ENCODE assay signal across 8 cellular contexts in genomic region chr19:44689290-44690130, GRCh38. TPM values are rescaled to one million over a fixed set of nuclear protein-coding genes. Genes with fewer than 3 reads are reported as not detected.
DNase-seq lines count a peak whose midpoint lies in the region; ATAC-seq, FAIRE-seq and TF ChIP-seq lines count a peak whose summit lies in the region.

No MANE protein-coding gene starts in this region.

- TF ChIP-seq CTCF in D721Med (IDR thresholded peaks at IDR 0.05; ENCODE audit: insufficient read depth, missing control alignments) (peak; percentile 82), glutamatergic neuron (IDR thresholded peaks at IDR 0.05; ENCODE audit: partially characterized antibody, unreplicated experiment) (peak; percentile 90)

- FAIRE-seq in D721Med (lab: Jason Lieb, UNC): no peak

- H3K27ac Mint-ChIP-seq in glutamatergic neuron (ENCODE audit: unreplicated experiment): no peak overlapping the region

- peak; percentile 72 for DNase-seq in D721Med (ENCODE audit: insufficient read length, low spot score)
- DNase-seq in Jurkat, Clone E6-1 (ENCODE audit: low read depth, low spot score): peak; percentile 67
- DNase-seq in SJSA1 (ENCODE audit: low read depth in 1 of 2, low spot score in 2 of 2): peak; percentile 75 to 87
- peak; percentile 79 for DNase-seq in activated naive CD4-positive, alpha-beta T cell treated with Interleukin-2 at 50 U/mL for 16 hours
- DNase-seq in glutamatergic neuron: peak; percentile 88
- DNase-seq in posterior vena cava (ENCODE audit: low spot score): peak; percentile 90
- peak; percentile 67 for DNase-seq in ureter (ENCODE audit: low spot score)

- no peaks in the 10 kb centered on the region for H3K4me1 Mint-ChIP-seq in glutamatergic neuron (ENCODE audit: low read depth, unreplicated experiment)

- intact Hi-C loops in posterior vena cava (cut with DNase I): loop anchor here in 1 of 2 donors (10.0 kb wide), 1 partner anchor 415 kb away; no protein-coding TSS in a partner anchor

- no peaks in the 10 kb centered on the region for H3K36me3 Mint-ChIP-seq in glutamatergic neuron (ENCODE audit: unreplicated experiment)

- no peaks in the 10 kb centered on the region for H3K27me3 ChIP-seq in SJSA1 (replicated peaks)

- no peak overlapping the region for H3K4me3 Mint-ChIP-seq in glutamatergic neuron (ENCODE audit: unreplicated experiment)

- H3K9me3 ChIP-seq in SJSA1 (replicated peaks): no peaks in the 10 kb centered on the region

- no peak for ATAC-seq in HG02610 (IDR thresholded peaks at IDR 0.05; ENCODE audit: unreplicated experiment)

- no peaks in the 10 kb centered on the region for H3K36me3 ChIP-seq in SJSA1

- peaks cover 37% of the 10 kb centered on the region for H3K4me1 ChIP-seq in SJSA1 (replicated peaks)

- H3K9me3 Mint-ChIP-seq in glutamatergic neuron (ENCODE audit: unreplicated experiment): peaks cover 2% of the 10 kb centered on the region

- H3K4me3 ChIP-seq in Jurkat, Clone E6-1 (ENCODE audit: low read length): no peak overlapping the region
- 0 out of 2 replicates have a peak overlapping the region, but pooled peaks have one; percentile 14 for H3K4me3 ChIP-seq in SJSA1

- no peak overlapping the region for H3K27ac ChIP-seq in SJSA1

- H3K27me3 Mint-ChIP-seq in glutamatergic neuron (ENCODE audit: unreplicated experiment): peaks cover 2% of the 10 kb centered on the region

RNA-seq across cellular contexts. Expression of gene CEACAM16, which starts 9.4 kb away (rescaled TPM):
- not detected for polyA plus RNA-seq in Jurkat, Clone E6-1 (2012; ENCODE audit: insufficient read depth, insufficient read length)
- total RNA-seq in SJSA1 (2014; rRNA removed; shearing (Covaris generic)): not detected in 2 replicates
- total RNA-seq in glutamatergic neuron (ENCODE audit: unreplicated experiment) (not detected), posterior vena cava (not detected), ureter (not detected)

RNA-seq across cellular contexts. Expression of gene CEACAM19, which starts 18.2 kb away (rescaled TPM):
- not detected for polyA plus RNA-seq in Jurkat, Clone E6-1 (2012; ENCODE audit: insufficient read depth, insufficient read length)
- total RNA-seq in SJSA1 (2014; rRNA removed; shearing (Covaris generic)): 0.06 and 1.6 TPM in 2 replicates
- total RNA-seq in glutamatergic neuron (ENCODE audit: unreplicated experiment): 1.5 TPM
- total RNA-seq in posterior vena cava: 1 to 10 TPM; 4.1 to 7.8 TPM
- total RNA-seq in ureter: 4.5 TPM

RNA-seq across cellular contexts. Expression of gene PVR, which starts 45.8 kb away (rescaled TPM):
- 7.2 TPM for polyA plus RNA-seq in Jurkat, Clone E6-1 (2012; ENCODE audit: insufficient read depth, insufficient read length)
- 101 and 182 TPM in 2 replicates for total RNA-seq in SJSA1 (2014; rRNA removed; shearing (Covaris generic))
- 14.8 TPM for total RNA-seq in glutamatergic neuron (ENCODE audit: unreplicated experiment)
- total RNA-seq in posterior vena cava: 10 to 100 TPM; 22.4 to 35.6 TPM
- 24.9 TPM for total RNA-seq in ureter

RNA-seq across cellular contexts. Expression of gene BCL3, which starts 59.0 kb away (rescaled TPM):
- polyA plus RNA-seq in Jurkat, Clone E6-1 (2012; ENCODE audit: insufficient read depth, insufficient read length): 1.4 TPM
- 3.9 and 12.3 TPM in 2 replicates for total RNA-seq in SJSA1 (2014; rRNA removed; shearing (Covaris generic))
- 2.4 TPM for total RNA-seq in glutamatergic neuron (ENCODE audit: unreplicated experiment)
- total RNA-seq in posterior vena cava: 10 to 100 TPM; 37.6 to 40.4 TPM
- total RNA-seq in ureter: 68.4 TPM
